19 cellular contexts compared by ENCODE assay signal in the genomic region with DNA sequence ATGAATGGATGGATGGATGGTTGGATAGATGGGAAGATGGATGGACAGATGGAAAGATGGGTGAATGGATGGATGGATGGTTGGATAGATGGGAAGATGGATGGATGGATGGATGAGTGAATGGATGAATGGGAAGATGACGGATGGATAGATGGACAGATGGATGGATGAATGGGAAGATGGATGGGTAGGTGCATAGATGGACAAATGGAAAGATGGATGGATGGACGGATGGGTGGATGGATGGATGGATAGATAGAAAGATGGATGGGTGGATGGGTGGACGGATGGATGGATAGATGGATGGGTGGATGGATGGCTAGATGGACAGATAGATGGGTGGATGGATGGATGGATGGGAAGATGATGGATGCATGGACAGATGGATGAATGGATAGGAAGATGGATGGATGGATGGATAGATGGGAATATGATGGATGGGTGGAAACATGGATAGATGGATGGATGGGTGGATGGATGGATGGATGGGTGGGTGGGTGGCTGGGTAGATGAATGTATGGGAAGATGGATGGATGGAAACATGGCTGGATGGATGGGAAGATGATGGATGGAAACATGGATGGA. TPM values are rescaled to one million over a fixed set of nuclear protein-coding genes. Genes with fewer than 3 reads are reported as not detected.
DNase-seq lines count a peak whose midpoint lies in the region; ATAC-seq and FAIRE-seq lines count a peak whose summit lies in the region.
"Had no signal": no experiment of that assay in that cellular context is flagged by ENCODE, and none has a peak within 500 bp of the region (broad histone marks: within the 10 kb centered on the region; RNA-seq: fewer than 3 reads in every experiment).

No MANE protein-coding gene starts in this region.

- H3K36me3 Mint-ChIP-seq in activated CD4-positive, alpha-beta T cell treated with anti-CD3 and anti-CD28 coated beads, Interleukin-2, amount 10 ng/mL, durations not matched to agents 7 days and 5 days (ENCODE audit: low read depth): peaks cover 18% of the 10 kb centered on the region
- H3K36me3 Mint-ChIP-seq in activated T-helper 17 cell treated with anti-CD3 and anti-CD28 coated beads, Interleukin-2, amount 50 U/mL, for 72 hours (ENCODE audit: low read depth): peaks cover 61% of the 10 kb centered on the region
- H3K36me3 Mint-ChIP-seq: CD4-positive, CD25-positive, alpha-beta regulatory T cell had no signal

- peak overlapping the region; percentile 42 for H3K27ac Mint-ChIP-seq in activated CD4-positive, alpha-beta T cell treated with anti-CD3 and anti-CD28 coated beads, Interleukin-2, amount 10 ng/mL, durations not matched to agents 7 days and 5 days
- H3K27ac Mint-ChIP-seq in activated T-helper 17 cell treated with anti-CD3 and anti-CD28 coated beads, Interleukin-2, amount 50 U/mL, for 72 hours: peak overlapping the region; percentile 29
- H3K27ac Mint-ChIP-seq: B cell; CD4-positive, CD25-positive, alpha-beta regulatory T cell had no signal

- H3K4me3 ChIP-seq in effector memory CD4-positive, alpha-beta T cell (ENCODE audit: insufficient read depth, low read depth, low read length, poor library complexity, severe bottlenecking): no peak overlapping the region
- H3K4me3 ChIP-seq: GM23248, MG63 had no signal

- peak; percentile 72 for FAIRE-seq in GM18507 (lab: Jason Lieb, UNC)
- FAIRE-seq: RCC 7860 had no signal

- H3K27me3 Mint-ChIP-seq in activated CD4-positive, alpha-beta T cell treated with anti-CD3 and anti-CD28 coated beads, Interleukin-2, amount 10 ng/mL, durations not matched to agents 7 days and 5 days: no peaks in the 10 kb centered on the region
- H3K27me3 Mint-ChIP-seq in activated T-helper 17 cell treated with anti-CD3 and anti-CD28 coated beads, Interleukin-2, amount 50 U/mL, for 72 hours: peaks cover 16% of the 10 kb centered on the region
- H3K27me3 Mint-ChIP-seq: CD4-positive, CD25-positive, alpha-beta regulatory T cell had no signal

- no peak for ATAC-seq in activated T-helper 17 cell treated with anti-CD3 and anti-CD28 coated beads, Interleukin-2, amount 50 U/mL, for 72 hours (replicated peaks)
- ATAC-seq in HG03175 (IDR thresholded peaks at IDR 0.05; ENCODE audit: unreplicated experiment): no peak
- ATAC-seq in HG03097 (IDR thresholded peaks at IDR 0.05; ENCODE audit: low FRiP score, unreplicated experiment): no peak
- ATAC-seq: Right ventricle myocardium inferior had no signal

- H3K27ac ChIP-seq in effector memory CD4-positive, alpha-beta T cell (ENCODE audit: insufficient read depth, low read length, poor library complexity, severe bottlenecking): no peak overlapping the region
- H3K27ac ChIP-seq: GM23248 had no signal

- H3K9me3 ChIP-seq in effector memory CD4-positive, alpha-beta T cell (ENCODE audit: control insufficient read depth, low read length): no peaks in the 10 kb centered on the region
- H3K9me3 ChIP-seq: MG63 had no signal

- no peaks in the 10 kb centered on the region for H3K27me3 ChIP-seq in effector memory CD4-positive, alpha-beta T cell (replicated peaks; ENCODE audit: control insufficient read depth, insufficient read depth, low read length, poor library complexity, severe bottlenecking)
- H3K27me3 ChIP-seq: MG63 had no signal

- H3K36me3 ChIP-seq in effector memory CD4-positive, alpha-beta T cell (ENCODE audit: control insufficient read depth, insufficient read depth, low read length): no peaks in the 10 kb centered on the region

- H3K9me3 Mint-ChIP-seq in activated CD4-positive, alpha-beta T cell treated with anti-CD3 and anti-CD28 coated beads, Interleukin-2, amount 10 ng/mL, durations not matched to agents 7 days and 5 days: no peaks in the 10 kb centered on the region
- H3K9me3 Mint-ChIP-seq in activated T-helper 17 cell treated with anti-CD3 and anti-CD28 coated beads, Interleukin-2, amount 50 U/mL, for 72 hours: no peaks in the 10 kb centered on the region
- H3K9me3 Mint-ChIP-seq: CD4-positive, CD25-positive, alpha-beta regulatory T cell had no signal

- H3K4me3 Mint-ChIP-seq in activated CD4-positive, alpha-beta T cell treated with anti-CD3 and anti-CD28 coated beads, Interleukin-2, amount 10 ng/mL, durations not matched to agents 7 days and 5 days: no peak overlapping the region
- no peak overlapping the region for H3K4me3 Mint-ChIP-seq in activated T-helper 17 cell treated with anti-CD3 and anti-CD28 coated beads, Interleukin-2, amount 50 U/mL, for 72 hours
- H3K4me3 Mint-ChIP-seq: B cell; CD4-positive, CD25-positive, alpha-beta regulatory T cell had no signal

- CTCF ChIA-PET in activated CD4-positive, alpha-beta T cell treated with anti-CD3 and anti-CD28 coated beads, Interleukin-2, amount 10 ng/mL, durations not matched to agents 7 days and 5 days (lab: Charles Lee): interaction anchor here (1.2 kb wide), 2 partner anchors 76 to 80 kb away, joined by 3 read pairs; no protein-coding TSS in a partner anchor

- POLR2A ChIA-PET in activated CD4-positive, alpha-beta T cell treated with anti-CD3 and anti-CD28 coated beads, Interleukin-2, amount 10 ng/mL, durations not matched to agents 7 days and 5 days (lab: Charles Lee): no interaction called here

- H3K4me1 ChIP-seq in effector memory CD4-positive, alpha-beta T cell (ENCODE audit: control insufficient read depth, insufficient read depth, low read length, poor library complexity, severe bottlenecking): no peaks in the 10 kb centered on the region

- no peak for DNase-seq in activated CD4-positive, alpha-beta T cell treated with anti-CD3 and anti-CD28 coated beads, Interleukin-2, amount 10 ng/mL, durations not matched to agents 7 days and 5 days
- no peak for DNase-seq in activated CD4-positive, alpha-beta T cell treated with anti-CD3 and anti-CD28 coated beads for 4 hours
- DNase-seq in GM18507 (ENCODE audit: extremely low spot score, insufficient read length, low read depth): no peak
- DNase-seq in mesenteric fat pad (ENCODE audit: low spot score): peak; percentile 2
- DNase-seq in effector memory CD4-positive, alpha-beta T cell: no peak
- DNase-seq: DMS 273 treated with DMSO at 0.1 percent for 48 hours; DND-41; GM23248; HCEC 1CT; MG63; NCI-H446 treated with DMSO at 0.1 percent for 48 hours; NK-92 treated with Interleukin-12 subunit alpha and Interleukin-12 subunit beta, amount 100 ng/mL, for 24 hours had no signal

- H3K4me1 Mint-ChIP-seq in activated CD4-positive, alpha-beta T cell treated with anti-CD3 and anti-CD28 coated beads, Interleukin-2, amount 10 ng/mL, durations not matched to agents 7 days and 5 days: peaks cover 34% of the 10 kb centered on the region
- H3K4me1 Mint-ChIP-seq in activated T-helper 17 cell treated with anti-CD3 and anti-CD28 coated beads, Interleukin-2, amount 50 U/mL, for 72 hours: peaks cover 23% of the 10 kb centered on the region
- H3K4me1 Mint-ChIP-seq: CD4-positive, CD25-positive, alpha-beta regulatory T cell had no signal

RNA-seq across cellular contexts. Expression of gene EXOC3, which starts 16.5 kb away (rescaled TPM):
- total RNA-seq in activated CD4-positive, alpha-beta T cell treated with anti-CD3 and anti-CD28 coated beads, Interleukin-2, amount 10 ng/mL, durations not matched to agents 7 days and 5 days: 10 to 100 TPM; 65.5 to 79.0 TPM
- total RNA-seq in activated T-helper 17 cell treated with anti-CD3 and anti-CD28 coated beads, Interleukin-2, amount 50 U/mL, for 72 hours: 10 to 100 TPM; 78.3 to 93.6 TPM
- 58.5 TPM for total RNA-seq in mesenteric fat pad
